Comparison of ENCODE assay signal across 18 cellular contexts in the genomic region with DNA sequence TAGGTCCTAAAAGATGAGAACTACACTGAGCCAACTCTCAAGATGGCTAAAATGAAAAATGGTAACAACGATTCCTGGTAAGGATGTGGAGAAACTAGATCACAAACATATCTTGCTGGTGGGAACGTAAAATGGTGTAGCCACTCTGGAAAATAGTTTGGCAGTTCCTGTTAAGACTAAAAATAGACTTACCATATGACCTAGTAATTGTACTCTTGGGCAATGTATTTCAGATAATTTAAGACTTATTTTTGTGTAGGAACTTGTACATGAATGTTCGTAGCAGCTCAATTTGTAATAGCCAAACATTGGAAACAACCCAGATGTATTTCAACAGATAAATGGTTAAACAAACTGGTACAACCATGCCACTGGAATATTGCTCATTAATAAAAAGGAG.
A peak's percentile ranks its signal among the peaks of the same experiment; 100 is the strongest.
DNase-seq lines count a peak whose midpoint lies in the region; ATAC-seq, FAIRE-seq and TF ChIP-seq lines count a peak whose summit lies in the region.
"Had no signal": no experiment of that assay in that cellular context is flagged by ENCODE, and none has a peak within 500 bp of the region (broad histone marks: within the 10 kb centered on the region; RNA-seq: fewer than 3 reads in every experiment).

No MANE protein-coding gene starts in this region.

- peak overlapping the region; percentile 3; the same call in 1 of the 2 replicates for H3K4me2 ChIP-seq in K562 (ENCODE audit: insufficient read depth, low read length)

- ATAC-seq in K562 (no peak), HG03095 (IDR thresholded peaks at IDR 0.05; ENCODE audit: unreplicated experiment) (no peak)
- no peak for ATAC-seq in stimulated activated naive B cell treated with anti-CD40 and anti-IgM and Interleukin-4, amounts not matched to agents 10 μg/mL and 1 μg/mL and 100 μg/mL, for 72 hours (replicated peaks)

- H3K9me3 Mint-ChIP-seq in stimulated activated naive B cell treated with anti-CD40 and anti-IgM and Interleukin-4, amounts not matched to agents 10 μg/mL and 1 μg/mL and 100 μg/mL, for 72 hours = peaks cover 0 to 1% of the 10 kb centered on the region in 2 donors
- H3K9me3 Mint-ChIP-seq: CD8-positive, alpha-beta memory T cell had no signal

- peaks cover 0 to 3% of the 10 kb centered on the region in 2 donors for H3K27me3 Mint-ChIP-seq in stimulated activated naive B cell treated with anti-CD40 and anti-IgM and Interleukin-4, amounts not matched to agents 10 μg/mL and 1 μg/mL and 100 μg/mL, for 72 hours
- H3K27me3 Mint-ChIP-seq: CD4-positive, CD25-positive, alpha-beta regulatory T cell had no signal

- TF ChIP-seq EP300 in K562 (IDR thresholded peaks at IDR 0.05; ENCODE audit: low read length) = no peak

- H3K36me3 Mint-ChIP-seq in stimulated activated naive B cell treated with anti-CD40 and anti-IgM and Interleukin-4, amounts not matched to agents 10 μg/mL and 1 μg/mL and 100 μg/mL, for 72 hours = peaks cover 12 to 25% of the 10 kb centered on the region in 2 donors

- 29% methylated on average over 3 of the region's 3 CpGs for WGBS in K562 (ENCODE audit: insufficient coverage, low coverage, missing lambda C conversion rate)

- H3K9me3 ChIP-seq in K562 (replicated peaks; ENCODE audit: control insufficient read depth, insufficient read depth, low read depth, low read length) = no peaks in the 10 kb centered on the region
- H3K9me3 ChIP-seq: BE2C had no signal

- no TSS peak for BruUV-seq in K562 (replicated peaks; lab: Mats Ljungman, UMichigan)

- peaks cover 5% of the 10 kb centered on the region; the same call in 1 of the 3 replicates for H3K36me3 ChIP-seq in K562 (ENCODE audit: control insufficient read depth, insufficient read depth, low read length)
- H3K36me3 ChIP-seq: BE2C had no signal

- H3K27me3 ChIP-seq in K562 (ENCODE audit: control insufficient read depth in 2 of 2, insufficient read depth in 2 of 2, low read length in 2 of 2) = no peaks in the 10 kb centered on the region
- H3K27me3 ChIP-seq: BE2C had no signal

- H3K4me1 ChIP-seq in K562 (replicated peaks in 1 of 2; ENCODE audit: control insufficient read depth in 2 of 2, insufficient read depth in 2 of 2, low read length in 2 of 2) = peaks cover 0 to 17% of the 10 kb centered on the region in 2 experiments; a peak in 2 of 5 replicates
- H3K4me1 ChIP-seq: BE2C had no signal

- in situ Hi-C loops in K562 (cut with MboI) = no loop called here

- POLR2A ChIA-PET in K562 (lab: Yijun Ruan, JAX) = no interaction called here

- FAIRE-seq in GM12891 (lab: Jason Lieb, UNC) (peak; percentile 67), K562 (lab: Jason Lieb, UNC) (no peak)
- FAIRE-seq: D721Med, G401.6 had no signal

- CTCF ChIA-PET in K562 (lab: Yijun Ruan, JAX; ENCODE audit: low intra/inter-chr PET ratio) = no interaction called here

- no peak overlapping the region for H3K4me3 Mint-ChIP-seq in stimulated activated naive B cell treated with anti-CD40 and anti-IgM and Interleukin-4, amounts not matched to agents 10 μg/mL and 1 μg/mL and 100 μg/mL, for 72 hours
- H3K4me3 Mint-ChIP-seq: CD4-positive, CD25-positive, alpha-beta regulatory T cell; CD8-positive, alpha-beta memory T cell had no signal

- no peaks in the 10 kb centered on the region for H3K4me1 Mint-ChIP-seq in stimulated activated naive B cell treated with anti-CD40 and anti-IgM and Interleukin-4, amounts not matched to agents 10 μg/mL and 1 μg/mL and 100 μg/mL, for 72 hours
- H3K4me1 Mint-ChIP-seq: CD4-positive, CD25-positive, alpha-beta regulatory T cell; CD8-positive, alpha-beta memory T cell had no signal

- no peak for TF ChIP-seq RAD21 in K562 (CRISPR knock-in tag; conservative IDR thresholded peaks at IDR 0.05 in 1 of 2, IDR thresholded peaks at IDR 0.05 in 1 of 2)

- H3K27ac Mint-ChIP-seq in stimulated activated naive B cell treated with anti-CD40 and anti-IgM and Interleukin-4, amounts not matched to agents 10 μg/mL and 1 μg/mL and 100 μg/mL, for 72 hours = no peak overlapping the region
- H3K27ac Mint-ChIP-seq: CD4-positive, CD25-positive, alpha-beta regulatory T cell; CD8-positive, alpha-beta memory T cell had no signal

- DNase-seq in GM12891 (ENCODE audit: insufficient read length, low spot score) = no peak
- no peak for DNase-seq in K562 (ENCODE audit: extremely low read depth in 1 of 4, low spot score in 3 of 4)
- peak; percentile 38 for DNase-seq in fibroblast of gingiva (ENCODE audit: low read depth)
- DNase-seq in fibroblast of the aortic adventitia (ENCODE audit: low read depth) = peak; percentile 7
- no peak for DNase-seq in midbrain (lab: John Stamatoyannopoulos, UW)
- DNase-seq in NCI-H2107 (lab: John Stamatoyannopoulos, UW) = no peak
- no peak for DNase-seq in stimulated activated naive B cell treated with anti-CD40 and anti-IgM and Interleukin-4, amounts not matched to agents 10 μg/mL and 1 μg/mL and 100 μg/mL, for 72 hours
- DNase-seq: ACHN; BE2C; C1 segment of cervical spinal cord; CD4-positive, CD25-positive, alpha-beta regulatory T cell; CD8-positive, alpha-beta memory T cell; COR-L47; GOT3; H7 had no signal

- H2AFZ ChIP-seq in K562 (ENCODE audit: low read depth, low read length) = no peak overlapping the region

- TF ChIP-seq CTCF in K562 (IDR thresholded peaks at IDR 0.05 in 2 of 3, conservative IDR thresholded peaks at IDR 0.05 in 1 of 3; ENCODE audit: insufficient read depth in 2 of 3, low read depth in 1 of 3, low read length in 3 of 3) = no peak
- TF ChIP-seq CTCF in fibroblast of the aortic adventitia (IDR thresholded peaks at IDR 0.05; ENCODE audit: insufficient read depth, low read length) = no peak

- no peak overlapping the region for H3K27ac ChIP-seq in K562 (ENCODE audit: extremely low read depth, low read depth, low read length)

- no peak overlapping the region for H3K4me3 ChIP-seq in K562
- no peak overlapping the region for H3K4me3 ChIP-seq in fibroblast of the aortic adventitia (ENCODE audit: low read depth, low read length)

- TF ChIP-seq POLR2A in GM12891 (IDR thresholded peaks at IDR 0.05; ENCODE audit: low read depth, low read length) (no peak), K562 (conservative IDR thresholded peaks at IDR 0.05) (no peak)

- intact Hi-C loops in K562 (cut with micrococcal nuclease) = no loop called here

- no peaks in the 10 kb centered on the region for H4K20me1 ChIP-seq in K562 (replicated peaks; ENCODE audit: control insufficient read depth, insufficient read depth, low read length)

- no peaks in the 10 kb centered on the region for H3K79me2 ChIP-seq in K562 (ENCODE audit: control insufficient read depth, insufficient read depth, low read length)

- no peak overlapping the region for H3K9ac ChIP-seq in K562 (ENCODE audit: insufficient read depth in 1 of 2, low read depth in 2 of 2, low read length in 2 of 2)

- H3K9me1 ChIP-seq in K562 (ENCODE audit: control insufficient read depth, insufficient read depth, low read length) = no peaks in the 10 kb centered on the region

TF ChIP-seq in GM12891, 5 proteins besides CTCF, POLR2A, EP300 and RAD21:
- no peak for TF ChIP-seq POLR2AphosphoS5 (IDR thresholded peaks at IDR 0.05; ENCODE audit: low read depth, low read length)

TF ChIP-seq in K562, 482 proteins besides CTCF, POLR2A, EP300 and RAD21 (continues in another document):
- TF ChIP-seq ZNF830 (CRISPR knock-in tag; IDR thresholded peaks at IDR 0.05) = no peak
- no peak for TF ChIP-seq TSC22D4 (tag; IDR thresholded peaks at IDR 0.05)
- no peak for TF ChIP-seq ZNF121 (CRISPR knock-in tag; conservative IDR thresholded peaks at IDR 0.05)
- TF ChIP-seq, protein P1, sequence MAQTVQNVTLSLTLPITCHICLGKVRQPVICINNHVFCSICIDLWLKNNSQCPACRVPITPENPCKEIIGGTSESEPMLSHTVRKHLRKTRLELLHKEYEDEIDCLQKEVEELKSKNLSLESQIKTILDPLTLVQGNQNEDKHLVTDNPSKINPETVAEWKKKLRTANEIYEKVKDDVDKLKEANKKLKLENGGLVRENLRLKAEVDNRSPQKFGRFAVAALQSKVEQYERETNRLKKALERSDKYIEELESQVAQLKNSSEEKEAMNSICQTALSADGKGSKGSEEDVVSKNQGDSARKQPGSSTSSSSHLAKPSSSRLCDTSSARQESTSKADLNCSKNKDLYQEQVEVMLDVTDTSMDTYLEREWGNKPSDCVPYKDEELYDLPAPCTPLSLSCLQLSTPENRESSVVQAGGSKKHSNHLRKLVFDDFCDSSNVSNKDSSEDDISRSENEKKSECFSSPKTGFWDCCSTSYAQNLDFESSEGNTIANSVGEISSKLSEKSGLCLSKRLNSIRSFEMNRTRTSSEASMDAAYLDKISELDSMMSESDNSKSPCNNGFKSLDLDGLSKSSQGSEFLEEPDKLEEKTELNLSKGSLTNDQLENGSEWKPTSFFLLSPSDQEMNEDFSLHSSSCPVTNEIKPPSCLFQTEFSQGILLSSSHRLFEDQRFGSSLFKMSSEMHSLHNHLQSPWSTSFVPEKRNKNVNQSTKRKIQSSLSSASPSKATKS (CRISPR knock-in tag; IDR thresholded peaks at IDR 0.05) = no peak
- no peak for TF ChIP-seq ZNF274 (IDR thresholded peaks at IDR 0.05; ENCODE audit: borderline replicate concordance, low read depth, low read length)
- TF ChIP-seq TCF3 (CRISPR knock-in tag; IDR thresholded peaks at IDR 0.05) = no peak
- TF ChIP-seq ARID2 (IDR thresholded peaks at IDR 0.05) = no peak
- TF ChIP-seq, protein P2, sequence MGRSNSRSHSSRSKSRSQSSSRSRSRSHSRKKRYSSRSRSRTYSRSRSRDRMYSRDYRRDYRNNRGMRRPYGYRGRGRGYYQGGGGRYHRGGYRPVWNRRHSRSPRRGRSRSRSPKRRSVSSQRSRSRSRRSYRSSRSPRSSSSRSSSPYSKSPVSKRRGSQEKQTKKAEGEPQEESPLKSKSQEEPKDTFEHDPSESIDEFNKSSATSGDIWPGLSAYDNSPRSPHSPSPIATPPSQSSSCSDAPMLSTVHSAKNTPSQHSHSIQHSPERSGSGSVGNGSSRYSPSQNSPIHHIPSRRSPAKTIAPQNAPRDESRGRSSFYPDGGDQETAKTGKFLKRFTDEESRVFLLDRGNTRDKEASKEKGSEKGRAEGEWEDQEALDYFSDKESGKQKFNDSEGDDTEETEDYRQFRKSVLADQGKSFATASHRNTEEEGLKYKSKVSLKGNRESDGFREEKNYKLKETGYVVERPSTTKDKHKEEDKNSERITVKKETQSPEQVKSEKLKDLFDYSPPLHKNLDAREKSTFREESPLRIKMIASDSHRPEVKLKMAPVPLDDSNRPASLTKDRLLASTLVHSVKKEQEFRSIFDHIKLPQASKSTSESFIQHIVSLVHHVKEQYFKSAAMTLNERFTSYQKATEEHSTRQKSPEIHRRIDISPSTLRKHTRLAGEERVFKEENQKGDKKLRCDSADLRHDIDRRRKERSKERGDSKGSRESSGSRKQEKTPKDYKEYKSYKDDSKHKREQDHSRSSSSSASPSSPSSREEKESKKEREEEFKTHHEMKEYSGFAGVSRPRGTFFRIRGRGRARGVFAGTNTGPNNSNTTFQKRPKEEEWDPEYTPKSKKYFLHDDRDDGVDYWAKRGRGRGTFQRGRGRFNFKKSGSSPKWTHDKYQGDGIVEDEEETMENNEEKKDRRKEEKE (IDR thresholded peaks at IDR 0.05; ENCODE audit: borderline replicate concordance in 1 of 2, control insufficient read depth in 1 of 2, low read depth in 2 of 2, low read length in 1 of 2) = no peak

Comparison
In these comparisons a context has a peak if more than half of its experiments do, and no peak if none do; other contexts are left out.
1. DNase-seq: peak in fibroblast of gingiva (single experiment) and fibroblast of the aortic adventitia (single experiment); none in GM12891 (single experiment), K562 (0 of 4), midbrain (single experiment), NCI-H2107 (single experiment) and stimulated activated naive B cell treated with anti-CD40 and anti-IgM and Interleukin-4, amounts not matched to agents 10 μg/mL and 1 μg/mL and 100 μg/mL, for 72 hours (single experiment).